22 cellular contexts compared by ENCODE assay signal in the genomic region with DNA sequence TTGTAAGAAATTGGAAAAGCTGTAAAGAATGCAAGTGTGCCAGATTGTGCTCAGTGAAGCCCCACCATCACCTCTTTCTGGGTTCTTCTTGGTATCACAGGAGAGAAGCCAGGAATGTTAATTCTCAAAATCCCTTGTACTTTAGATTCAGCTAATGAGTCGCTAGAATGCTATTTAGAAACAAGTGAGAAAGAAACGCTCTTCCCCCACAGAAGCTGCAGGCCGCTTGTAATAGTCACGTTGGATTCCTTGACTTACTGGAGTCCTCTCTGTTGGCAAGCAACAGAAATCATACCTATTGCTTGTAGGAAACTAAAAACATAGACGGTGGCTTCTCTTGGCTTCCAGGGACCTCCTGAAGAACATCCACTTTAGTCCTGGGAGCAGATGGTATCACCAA.
DNase-seq lines count a peak whose midpoint lies in the region; ATAC-seq, FAIRE-seq and TF ChIP-seq lines count a peak whose summit lies in the region.
"Had no signal": no experiment of that assay in that cellular context is flagged by ENCODE, and none has a peak within 500 bp of the region (broad histone marks: within the 10 kb centered on the region; RNA-seq: fewer than 3 reads in every experiment).

No MANE protein-coding gene starts in this region.

- no peaks in the 10 kb centered on the region for H3K27me3 ChIP-seq in body of pancreas
- H3K27me3 ChIP-seq: cardiac muscle cell, hepatocyte had no signal

- ATAC-seq in GM21737 (IDR thresholded peaks at IDR 0.05; ENCODE audit: unreplicated experiment) = no peak
- no peak for ATAC-seq in body of pancreas
- ATAC-seq: right cardiac atrium, WTC11 had no signal

- DNase-seq in ELR (ENCODE audit: low read depth) (peak; percentile 53), astrocyte of the hippocampus (ENCODE audit: low read depth, low spot score) (peak; percentile 75), fibroblast of the aortic adventitia (ENCODE audit: low read depth) (peak; percentile 25), non-pigmented ciliary epithelial cell (ENCODE audit: low read depth) (peak; percentile 15), HTR-8/SVneo (ENCODE audit: insufficient read length, low spot score) (no peak), body of pancreas (no peak)
- no peak for DNase-seq in activated CD4-positive, alpha-beta T cell treated with anti-CD3 and anti-CD28 coated beads, Interleukin-2, amount 50 U/mL, for 1 hour
- DNase-seq: activated CD4-positive, alpha-beta T cell treated with anti-CD3 and anti-CD28 coated beads, Interleukin-2, amount 50 U/mL, for 48 hours; activated effector memory CD4-positive, alpha-beta T cell treated with Interleukin-2 at 50 U/mL for 16 hours; foreskin melanocyte; H9; KBM-7; naive B cell; right cardiac atrium; RPMI8226; T-helper 9 cell had no signal

- H3K36me3 ChIP-seq in body of pancreas (replicated peaks in 1 of 2; ENCODE audit: insufficient read depth in 1 of 2, low read depth in 2 of 2) = no peaks in the 10 kb centered on the region
- H3K36me3 ChIP-seq: cardiac muscle cell had no signal

- no peaks in the 10 kb centered on the region for H3K9me3 ChIP-seq in body of pancreas

- no peaks in the 10 kb centered on the region for H3K4me1 ChIP-seq in body of pancreas

- intact Hi-C loops in body of pancreas (cut with DNase I) = no loop called here

- WGBS in body of pancreas, 2 donors = 65 to 77% methylated on average over 5 of the region's 5 CpGs

- H3K27ac ChIP-seq in body of pancreas = no peak overlapping the region
- H3K27ac ChIP-seq: cardiac muscle cell, hepatocyte had no signal

- no peak for FAIRE-seq in HTR-8/SVneo (lab: Jason Lieb, UNC)
- FAIRE-seq: GM18507, islet of Langerhans had no signal

- no peak for TF ChIP-seq POLR2A in body of pancreas (IDR thresholded peaks at IDR 0.05)

- no peak overlapping the region for H3K4me3 ChIP-seq in fibroblast of the aortic adventitia (ENCODE audit: low read depth, low read length)
- H3K4me3 ChIP-seq in body of pancreas = no peak overlapping the region
- H3K4me3 ChIP-seq: cardiac muscle cell, hepatocyte had no signal

- TF ChIP-seq CTCF in fibroblast of the aortic adventitia (IDR thresholded peaks at IDR 0.05; ENCODE audit: insufficient read depth, low read length) = no peak
- TF ChIP-seq CTCF in body of pancreas (IDR thresholded peaks at IDR 0.05) = no peak

Comparison
In these comparisons a context has a peak if more than half of its experiments do, and no peak if none do; other contexts are left out.
1. DNase-seq: peak in ELR (single experiment), astrocyte of the hippocampus (single experiment), fibroblast of the aortic adventitia (single experiment) and non-pigmented ciliary epithelial cell (single experiment); none in HTR-8/SVneo (single experiment), activated CD4-positive, alpha-beta T cell treated with anti-CD3 and anti-CD28 coated beads, Interleukin-2, amount 50 U/mL, for 1 hour (single experiment) and body of pancreas (0 of 4).